Comparison of ENCODE assay signal across 19 cellular contexts in the genomic region with DNA sequence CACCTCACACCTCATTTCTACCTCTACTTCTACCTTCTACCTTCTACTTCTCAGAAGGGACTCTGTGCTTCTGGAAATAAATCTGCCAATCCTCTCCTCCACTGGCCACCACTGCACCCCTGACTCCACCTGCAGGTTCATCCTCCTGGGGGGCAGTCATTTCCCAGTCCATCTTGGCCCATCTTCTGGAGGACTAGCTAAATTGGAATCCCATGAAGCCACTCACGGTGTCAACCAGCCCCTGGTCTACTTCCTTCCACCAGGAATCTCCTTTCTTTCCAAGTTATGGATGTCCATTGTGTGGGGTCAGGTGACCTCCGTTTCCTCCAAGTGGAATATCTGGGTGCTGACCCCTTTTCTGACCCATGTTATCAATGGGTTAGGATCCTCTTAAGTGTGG. TPM values are rescaled to one million over a fixed set of nuclear protein-coding genes. Genes with fewer than 3 reads are reported as not detected.
DNase-seq lines count a peak whose midpoint lies in the region; ATAC-seq and TF ChIP-seq lines count a peak whose summit lies in the region.
"Had no signal": no experiment of that assay in that cellular context is flagged by ENCODE, and none has a peak within 500 bp of the region (broad histone marks: within the 10 kb centered on the region; RNA-seq: fewer than 3 reads in every experiment).

No MANE protein-coding gene starts in this region.

- H3K27me3 Mint-ChIP-seq in activated CD4-positive, alpha-beta T cell treated with anti-CD3 and anti-CD28 coated beads, Interleukin-2, amount 10 ng/mL, durations not matched to agents 24 days and 14 days, result peaks cover 75% of the 10 kb centered on the region
- H3K27me3 Mint-ChIP-seq in IgD-negative memory B cell, result peaks cover 2% of the 10 kb centered on the region
- peaks cover 56% of the 10 kb centered on the region for H3K27me3 Mint-ChIP-seq in chondrocyte (ENCODE audit: low read depth)

- H3K4me3 ChIP-seq in lower leg skin (ENCODE audit: low read depth, poor library complexity, severe bottlenecking) (no peak overlapping the region), SK-N-SH (ENCODE audit: low read depth in 2 of 2, low read length in 1 of 2) (no peak overlapping the region)

- H3K4me1 Mint-ChIP-seq in activated CD4-positive, alpha-beta T cell treated with anti-CD3 and anti-CD28 coated beads, Interleukin-2, amount 10 ng/mL, durations not matched to agents 24 days and 14 days, result peaks cover 33% of the 10 kb centered on the region
- peaks cover 20 to 55% (median 44%) of the 10 kb centered on the region in 3 donors for H3K4me1 Mint-ChIP-seq in IgD-negative memory B cell
- peaks cover 5% of the 10 kb centered on the region for H3K4me1 Mint-ChIP-seq in chondrocyte (ENCODE audit: low read depth)

- peaks cover 0 to 41% of the 10 kb centered on the region in 2 experiments; a peak in 1 of 4 replicates for H3K4me1 ChIP-seq in SK-N-SH (ENCODE audit: control insufficient read depth in 1 of 2, insufficient read depth in 2 of 2, low read depth in 1 of 2, low read length in 1 of 2)

- H3F3A ChIP-seq in SK-N-SH (replicated peaks; ENCODE audit: insufficient read depth), result no peaks in the 10 kb centered on the region

- no peaks in the 10 kb centered on the region for H3K9me3 Mint-ChIP-seq in activated CD4-positive, alpha-beta T cell treated with anti-CD3 and anti-CD28 coated beads, Interleukin-2, amount 10 ng/mL, durations not matched to agents 24 days and 14 days
- no peaks in the 10 kb centered on the region for H3K9me3 Mint-ChIP-seq in IgD-negative memory B cell
- no peaks in the 10 kb centered on the region for H3K9me3 Mint-ChIP-seq in chondrocyte (ENCODE audit: low read depth)
- H3K9me3 Mint-ChIP-seq: activated T-cell treated with anti-CD3 and anti-CD28 coated beads, Interleukin-2, amount 50 U/mL, for 24 hours; T-helper 1 cell treated with Interleukin-12 subunit alpha and Interleukin-12 subunit beta and Interleukin-4 antibody, amounts not matched to agents 30 μg/mL and 1 μg/mL, for 36 hours had no signal

- no peak for ATAC-seq in HG03135 (IDR thresholded peaks at IDR 0.05; ENCODE audit: unreplicated experiment)

- POLR2A ChIA-PET in SK-N-SH (lab: Yijun Ruan, JAX), result no interaction called here

- no peak overlapping the region for H3K27ac ChIP-seq in SK-N-SH (ENCODE audit: low read depth in 2 of 2, low read length in 1 of 2)
- H3K27ac ChIP-seq: HL-60 had no signal

- no peak overlapping the region for H2AFZ ChIP-seq in SK-N-SH (ENCODE audit: low read depth)

- H3K9me3 ChIP-seq in SK-N-SH, result no peaks in the 10 kb centered on the region

- no peaks in the 10 kb centered on the region for H3K36me3 Mint-ChIP-seq in activated CD4-positive, alpha-beta T cell treated with anti-CD3 and anti-CD28 coated beads, Interleukin-2, amount 10 ng/mL, durations not matched to agents 24 days and 14 days (ENCODE audit: low read depth)
- H3K36me3 Mint-ChIP-seq in IgD-negative memory B cell (no peaks in the 10 kb centered on the region), chondrocyte (ENCODE audit: low read depth) (peaks cover 4% of the 10 kb centered on the region)

- 81 to 83% methylated on average over 2 of the region's 2 CpGs for WGBS in lower leg skin, 2 donors
- WGBS in SK-N-SH (ENCODE audit: low lambda C conversion rate), result 42% methylated on average over 2 of the region's 2 CpGs

- no peak overlapping the region for H3K9ac ChIP-seq in SK-N-SH

- CTCF ChIA-PET in SK-N-SH (lab: Yijun Ruan, JAX), result interaction anchor here (0.5 to 22.5 kb wide), 7 partner anchors 6 to 91 kb away, joined by 3 to 795 read pairs (median 4); partner anchors contain the start of genes WNT10A and WNT6

- TF ChIP-seq EP300 in SK-N-SH (IDR thresholded peaks at IDR 0.05; ENCODE audit: borderline replicate concordance in 1 of 2, low read depth in 1 of 2, low read length in 1 of 2), result no peak

- no peaks in the 10 kb centered on the region for H4K20me1 ChIP-seq in SK-N-SH (ENCODE audit: insufficient read depth)

- peaks cover 36% of the 10 kb centered on the region for H3K27me3 ChIP-seq in SK-N-SH (ENCODE audit: insufficient read depth)

- no peak overlapping the region for H3K27ac Mint-ChIP-seq in activated CD4-positive, alpha-beta T cell treated with anti-CD3 and anti-CD28 coated beads, Interleukin-2, amount 10 ng/mL, durations not matched to agents 24 days and 14 days
- H3K27ac Mint-ChIP-seq in IgD-negative memory B cell (peak overlapping the region; percentile 61 to 97 (median 89)), chondrocyte (ENCODE audit: unreplicated experiment) (no peak overlapping the region)
- H3K27ac Mint-ChIP-seq: T-helper 1 cell treated with Interleukin-12 subunit alpha and Interleukin-12 subunit beta and Interleukin-4 antibody, amounts not matched to agents 30 μg/mL and 1 μg/mL, for 36 hours had no signal

- no peak for DNase-seq in activated CD4-positive, alpha-beta T cell treated with anti-CD3 and anti-CD28 coated beads, Interleukin-2, amount 10 ng/mL, durations not matched to agents 24 days and 14 days
- DNase-seq in activated CD4-positive, alpha-beta T cell treated with anti-CD3 and anti-CD28 coated beads for 48 hours, result no peak
- peak; percentile 43 for DNase-seq in chondrocyte (ENCODE audit: low spot score)
- peak; percentile 52 for DNase-seq in posterior vena cava (ENCODE audit: low spot score)
- no peak for DNase-seq in lower leg skin (ENCODE audit: low spot score in 2 of 2)
- no peak for DNase-seq in SK-N-SH
- DNase-seq: 8988T; activated CD4-positive, CD25-positive, alpha-beta regulatory T cell treated with anti-CD3 and anti-CD28 coated beads, Interleukin-2, amount 50 U/mL, for 72 hours; Kasumi-1; NCI-H1417 treated with DMSO at 0.1 percent for 48 hours had no signal

- H3K9me2 ChIP-seq in SK-N-SH, result no peaks in the 10 kb centered on the region

- no peak overlapping the region for H3K4me2 ChIP-seq in SK-N-SH

- TF ChIP-seq CTCF in chondrocyte (IDR thresholded peaks at IDR 0.05) (no peak), lower leg skin (IDR thresholded peaks at IDR 0.05) (no peak), SK-N-SH (IDR thresholded peaks at IDR 0.05) (no peak)

- H3K79me2 ChIP-seq in SK-N-SH (ENCODE audit: insufficient read depth), result no peaks in the 10 kb centered on the region

- no peak for TF ChIP-seq RAD21 in SK-N-SH (IDR thresholded peaks at IDR 0.05; ENCODE audit: low read length)

- no peaks in the 10 kb centered on the region for H3K36me3 ChIP-seq in SK-N-SH (replicated peaks in 1 of 2; ENCODE audit: control insufficient read depth in 1 of 2, insufficient read depth in 2 of 2, low read length in 1 of 2)

- intact Hi-C loops in activated CD4-positive, alpha-beta T cell treated with anti-CD3 and anti-CD28 coated beads, Interleukin-2, amount 10 ng/mL, durations not matched to agents 24 days and 14 days (cut with micrococcal nuclease), result no loop called here
- intact Hi-C loops in posterior vena cava (cut with DNase I), result no loop called here
- intact Hi-C loops in lower leg skin (cut with DNase I; ENCODE audit: low total_unique reads), result no loop called here

- peak overlapping the region; percentile 39 for H3K4me3 Mint-ChIP-seq in activated CD4-positive, alpha-beta T cell treated with anti-CD3 and anti-CD28 coated beads, Interleukin-2, amount 10 ng/mL, durations not matched to agents 24 days and 14 days
- H3K4me3 Mint-ChIP-seq in IgD-negative memory B cell, result peak overlapping the region; percentile 23 to 87 (median 42)
- H3K4me3 Mint-ChIP-seq in chondrocyte (ENCODE audit: unreplicated experiment), result no peak overlapping the region
- H3K4me3 Mint-ChIP-seq: activated T-cell treated with anti-CD3 and anti-CD28 coated beads, Interleukin-2, amount 50 U/mL, for 24 hours; T-helper 1 cell treated with Interleukin-12 subunit alpha and Interleukin-12 subunit beta and Interleukin-4 antibody, amounts not matched to agents 30 μg/mL and 1 μg/mL, for 36 hours had no signal

- TF ChIP-seq POLR2A in lower leg skin (IDR thresholded peaks at IDR 0.05), result no peak

TF ChIP-seq in SK-N-SH, 30 proteins besides CTCF, POLR2A, EP300 and RAD21 (continues in another document):
- TF ChIP-seq YY1 (IDR thresholded peaks at IDR 0.05; ENCODE audit: low read depth), result no peak
- no peak for TF ChIP-seq FOXM1 (IDR thresholded peaks at IDR 0.05; ENCODE audit: low read depth)
- TF ChIP-seq TCF12 (IDR thresholded peaks at IDR 0.05), result no peak

RNA-seq across cellular contexts. Expression of gene WNT10A, which starts 3.9 kb away (rescaled TPM):
- total RNA-seq in activated CD4-positive, alpha-beta T cell treated with anti-CD3 and anti-CD28 coated beads, Interleukin-2, amount 10 ng/mL, durations not matched to agents 24 days and 14 days, result 0.12 and 0.28 TPM in 2 replicates
- polyA plus RNA-seq in IgD-negative memory B cell (2.4 TPM), SK-N-SH (2012; rRNA removed) (0.02 TPM in 1 of 2 replicates, not detected in the other)
- total RNA-seq in chondrocyte (not detected in 3 replicates), posterior vena cava (not detected), lower leg skin (10 to 100 TPM; 10.0 to 16.5 (median 15.2) TPM)
- polyA plus RNA-seq in SK-N-SH (2012; cell fraction: cytosol; rRNA removed), result 0.01 and 0.05 TPM in 2 replicates
- polyA plus RNA-seq in SK-N-SH (2012; cell fraction: nucleus; rRNA removed), result 0.05 and 0.07 TPM in 2 replicates
- total RNA-seq: frontal cortex, temporal lobe had no signal
- polyA plus RNA-seq: CD14-positive monocyte had no signal

RNA-seq across cellular contexts. Expression of gene WNT6, which starts 24.9 kb away (rescaled TPM):
- total RNA-seq in activated CD4-positive, alpha-beta T cell treated with anti-CD3 and anti-CD28 coated beads, Interleukin-2, amount 10 ng/mL, durations not matched to agents 24 days and 14 days, result not detected in 2 replicates
- polyA plus RNA-seq in IgD-negative memory B cell, result 0.86 TPM
- total RNA-seq in chondrocyte, result not detected in 3 replicates
- under 1 TPM; 0.23 to 0.24 TPM for total RNA-seq in posterior vena cava
- total RNA-seq in lower leg skin, result 1 to 10 TPM; 1.3 to 5.5 (median 3.7) TPM
- 0.06 and 0.08 TPM in 2 replicates for polyA plus RNA-seq in SK-N-SH (2012; rRNA removed)
- 0.05 and 0.13 TPM in 2 replicates for polyA plus RNA-seq in SK-N-SH (2012; cell fraction: cytosol; rRNA removed)
- polyA plus RNA-seq in SK-N-SH (2012; cell fraction: nucleus; rRNA removed), result 0.23 and 0.30 TPM in 2 replicates
- total RNA-seq: frontal cortex, temporal lobe had no signal

RNA-seq across cellular contexts. Expression of gene PRKAG3, which starts 52.9 kb away (rescaled TPM):
- total RNA-seq in activated CD4-positive, alpha-beta T cell treated with anti-CD3 and anti-CD28 coated beads, Interleukin-2, amount 10 ng/mL, durations not matched to agents 24 days and 14 days, result not detected in 2 replicates
- not detected for polyA plus RNA-seq in IgD-negative memory B cell
- total RNA-seq in chondrocyte, result not detected in 3 replicates
- under 1 TPM in 1 of 2 donors, not detected in 1; 0.23 TPM for total RNA-seq in posterior vena cava
- total RNA-seq in lower leg skin, result under 1 TPM in 1 of 4 donors, not detected in 3; 0.32 TPM
- polyA plus RNA-seq in SK-N-SH (2012; rRNA removed), result not detected in 2 replicates
- not detected in 2 replicates for polyA plus RNA-seq in SK-N-SH (2012; cell fraction: cytosol; rRNA removed)
- polyA plus RNA-seq in SK-N-SH (2012; cell fraction: nucleus; rRNA removed), result not detected in 2 replicates
- total RNA-seq: frontal cortex, liver, temporal lobe had no signal
- polyA plus RNA-seq: CD14-positive monocyte had no signal

Comparison
In these comparisons a context has a peak if more than half of its experiments do, and no peak if none do; other contexts are left out.
1. DNase-seq: peak in chondrocyte (single experiment) and posterior vena cava (single experiment); none in activated CD4-positive, alpha-beta T cell treated with anti-CD3 and anti-CD28 coated beads, Interleukin-2, amount 10 ng/mL, durations not matched to agents 24 days and 14 days (single experiment), activated CD4-positive, alpha-beta T cell treated with anti-CD3 and anti-CD28 coated beads for 48 hours (single experiment), lower leg skin (0 of 2) and SK-N-SH (single experiment).
2. H3K27ac Mint-ChIP-seq: peak in IgD-negative memory B cell (3 of 3); none in activated CD4-positive, alpha-beta T cell treated with anti-CD3 and anti-CD28 coated beads, Interleukin-2, amount 10 ng/mL, durations not matched to agents 24 days and 14 days (single experiment) and chondrocyte (single experiment).